ENCODE assay signal across 1 cellular context in genomic region chr17:76546556-76547182, GRCh38.
TF ChIP-seq lines count a peak whose summit lies in the region.

No MANE protein-coding gene starts in this region.

TF ChIP-seq in HepG2, 621 proteins besides CTCF, POLR2A, EP300 and RAD21:
- TF ChIP-seq ZNF687 (CRISPR knock-in tag; IDR thresholded peaks at IDR 0.05) (no peak), ZNF619 (CRISPR knock-in tag; IDR thresholded peaks at IDR 0.05) (no peak), PATZ1 (CRISPR knock-in tag; IDR thresholded peaks at IDR 0.05) (peak; percentile 49; the same call in 1 of the 2 replicates), RXRB (CRISPR knock-in tag; IDR thresholded peaks at IDR 0.05; ENCODE audit: borderline replicate concordance) (no peak), CHCHD3 (CRISPR knock-in tag; IDR thresholded peaks at IDR 0.05) (no peak), ZBTB7A (CRISPR knock-in tag; IDR thresholded peaks at IDR 0.05) (no peak), ZNF546 (CRISPR knock-in tag; conservative IDR thresholded peaks at IDR 0.05) (no peak), ZNF773 (CRISPR knock-in tag; IDR thresholded peaks at IDR 0.05; ENCODE audit: borderline replicate concordance) (no peak), ZNF891 (CRISPR knock-in tag; IDR thresholded peaks at IDR 0.05) (no peak), HNRNPH1 (optimal IDR thresholded peaks at IDR 0.05; ENCODE audit: low read depth, low read length) (no peak), CCAR2 (optimal IDR thresholded peaks at IDR 0.05; ENCODE audit: low read depth, low read length) (no peak), PRDM4 (CRISPR knock-in tag; IDR thresholded peaks at IDR 0.05; ENCODE audit: borderline replicate concordance) (no peak), ISL2 (CRISPR knock-in tag; IDR thresholded peaks at IDR 0.05) (no peak), ZFP91 (CRISPR knock-in tag; IDR thresholded peaks at IDR 0.05; ENCODE audit: borderline replicate concordance) (peak; percentile 27; the same call in 1 of the 2 replicates), ZSCAN9 (CRISPR knock-in tag; IDR thresholded peaks at IDR 0.05; ENCODE audit: borderline replicate concordance) (0 out of 2 replicates have a peak, but pooled peaks have one; percentile 3), NONO (IDR thresholded peaks at IDR 0.05) (no peak), NONO (CRISPR knock-in tag; conservative IDR thresholded peaks at IDR 0.05) (no peak), NFIC (IDR thresholded peaks at IDR 0.05; ENCODE audit: low read length) (no peak), YEATS2 (CRISPR knock-in tag; IDR thresholded peaks at IDR 0.05; ENCODE audit: borderline replicate concordance) (no peak), FOXM1 (CRISPR knock-in tag; IDR thresholded peaks at IDR 0.05) (0 out of 2 replicates have a peak, but pooled peaks have one; percentile 46), ZNF574 (CRISPR knock-in tag; IDR thresholded peaks at IDR 0.05) (no peak), ZNF784 (CRISPR knock-in tag; IDR thresholded peaks at IDR 0.05; ENCODE audit: borderline replicate concordance) (no peak), ZBTB20 (CRISPR knock-in tag; IDR thresholded peaks at IDR 0.05; ENCODE audit: borderline replicate concordance, low read depth) (no peak), ZNF598 (CRISPR knock-in tag; IDR thresholded peaks at IDR 0.05; ENCODE audit: borderline replicate concordance) (peak; percentile 2; the same call in 1 of the 2 replicates), ARID2 (CRISPR knock-in tag; IDR thresholded peaks at IDR 0.05; ENCODE audit: borderline replicate concordance) (no peak), NR0B2 (CRISPR knock-in tag; IDR thresholded peaks at IDR 0.05) (0 out of 2 replicates have a peak, but pooled peaks have one; percentile 2), FOXC1 (CRISPR knock-in tag; IDR thresholded peaks at IDR 0.05; ENCODE audit: borderline replicate concordance) (0 out of 2 replicates have a peak, but pooled peaks have one; percentile 23), RFX3 (CRISPR knock-in tag; IDR thresholded peaks at IDR 0.05) (no peak), CHD4 (IDR thresholded peaks at IDR 0.05; ENCODE audit: borderline replicate concordance, low read length) (no peak), SIX1 (CRISPR knock-in tag; IDR thresholded peaks at IDR 0.05; ENCODE audit: borderline replicate concordance) (0 out of 2 replicates have a peak, but pooled peaks have one; percentile 7), ZC3H13 (CRISPR knock-in tag; IDR thresholded peaks at IDR 0.05) (no peak), HDAC2 (CRISPR knock-in tag; IDR thresholded peaks at IDR 0.05) (no peak), FOXO4 (CRISPR knock-in tag; conservative IDR thresholded peaks at IDR 0.05) (0 out of 2 replicates have a peak, but pooled peaks have one; percentile 88), ZNF101 (CRISPR knock-in tag; IDR thresholded peaks at IDR 0.05; ENCODE audit: borderline replicate concordance, low read depth) (no peak), ZNF710 (CRISPR knock-in tag; IDR thresholded peaks at IDR 0.05; ENCODE audit: borderline replicate concordance) (no peak), SKIL (CRISPR knock-in tag; IDR thresholded peaks at IDR 0.05; ENCODE audit: borderline replicate concordance) (no peak)
